In genomic region chr3:113249601-113250000, GRCh38 we compare ENCODE assay signal across 22 cellular contexts. TPM values are rescaled to one million over a fixed set of nuclear protein-coding genes. Genes with fewer than 3 reads are reported as not detected.
DNase-seq lines count a peak whose midpoint lies in the region; ATAC-seq and TF ChIP-seq lines count a peak whose summit lies in the region.
"Had no signal": no experiment of that assay in that cellular context is flagged by ENCODE, and none has a peak within 500 bp of the region (broad histone marks: within the 10 kb centered on the region; RNA-seq: fewer than 3 reads in every experiment).

No MANE protein-coding gene starts in this region.

- peak overlapping the region; percentile 54 for H3K27ac ChIP-seq in osteoblast (ENCODE audit: low read depth, low read length)
- peak overlapping the region; percentile 67 to 87 (median 78) for H3K27ac ChIP-seq in transverse colon
- H3K27ac ChIP-seq: BLaER1 treated with 17β-estradiol and CSF1 and Interleukin-3, amounts not matched to agents 10 nM and 100 nM; psoas muscle; WERI-Rb-1 had no signal

- H4K20me1 ChIP-seq in osteoblast (ENCODE audit: insufficient read depth, low read length), result no peaks in the 10 kb centered on the region
- H4K20me1 ChIP-seq: BLaER1 treated with 17β-estradiol and CSF1 and Interleukin-3, amounts not matched to agents 10 nM and 100 nM had no signal

- 95 to 100% methylated on average over 2 to 8 of the region's 8 CpGs for WGBS in transverse colon (ENCODE audit: low coverage in 1 of 2), 2 donors

- H3K36me3 ChIP-seq in osteoblast (ENCODE audit: insufficient read depth, low read length) (peaks cover 7% of the 10 kb centered on the region), transverse colon (no peaks in the 10 kb centered on the region)
- H3K36me3 ChIP-seq: BLaER1 treated with 17β-estradiol and CSF1 and Interleukin-3, amounts not matched to agents 10 nM and 100 nM; WERI-Rb-1 had no signal

- peak overlapping the region; percentile 11 for H3K4me2 ChIP-seq in osteoblast (ENCODE audit: insufficient read depth, low read length)
- H3K4me2 ChIP-seq: BLaER1 treated with 17β-estradiol and CSF1 and Interleukin-3, amounts not matched to agents 10 nM and 100 nM had no signal

- TF ChIP-seq EP300 in transverse colon (IDR thresholded peaks at IDR 0.05; ENCODE audit: low read depth), result no peak

- TF ChIP-seq CTCF in astrocyte of the spinal cord (IDR thresholded peaks at IDR 0.05; ENCODE audit: low read depth, low read length) (no peak), fibroblast of mammary gland (conservative IDR thresholded peaks at IDR 0.05; ENCODE audit: control insufficient read depth, insufficient read depth, low read depth, low read length) (no peak), osteoblast (IDR thresholded peaks at IDR 0.05; ENCODE audit: extremely low read depth, low read depth, low read length) (no peak), transverse colon (IDR thresholded peaks at IDR 0.05) (no peak), GM13976 (IDR thresholded peaks at IDR 0.05; ENCODE audit: borderline replicate concordance, control extremely low read depth, extremely low read depth, insufficient read depth, missing control alignments) (no peak)

- ATAC-seq in stimulated activated naive CD8-positive, alpha-beta T cell treated with anti-CD3 and anti-CD28 coated beads, Interleukin-15, Interleukin-2, amounts not matched to agents 100 U/mL and 50 U/mL, for 24 hours, result no peak
- ATAC-seq: activated T-cell treated with anti-CD3 and anti-CD28 coated beads, Interleukin-2, amount 50 U/mL, for 4 hours; Right ventricle myocardium inferior had no signal

- intact Hi-C loops in transverse colon (cut with DNase I; ENCODE audit: low total_unique reads), result no loop called here

- H3K9me3 ChIP-seq in osteoblast (ENCODE audit: low read depth, low read length), result no peaks in the 10 kb centered on the region
- H3K9me3 ChIP-seq in transverse colon, result no peaks in the 10 kb centered on the region
- H3K9me3 ChIP-seq: BLaER1 treated with 17β-estradiol and CSF1 and Interleukin-3, amounts not matched to agents 10 nM and 100 nM; heart right ventricle; psoas muscle had no signal

- no peak for TF ChIP-seq POLR2A in transverse colon (IDR thresholded peaks at IDR 0.05)

- H2AFZ ChIP-seq in osteoblast (ENCODE audit: low read length), result no peak overlapping the region

- DNase-seq in astrocyte of the spinal cord (ENCODE audit: low read depth, low spot score) (peak; percentile 43), fibroblast of mammary gland (ENCODE audit: low read depth) (peak; percentile 74), osteoblast (ENCODE audit: insufficient read length, low spot score, missing footprints) (no peak), transverse colon (no peak), GM13976 (ENCODE audit: low spot score) (no peak)
- DNase-seq in activated CD4-positive, alpha-beta T cell treated with anti-CD3 and anti-CD28 coated beads, Interleukin-2, amount 50 U/mL, for 48 hours, result no peak
- DNase-seq in stimulated activated naive CD8-positive, alpha-beta T cell treated with anti-CD3 and anti-CD28 coated beads, Interleukin-15, Interleukin-2, amounts not matched to agents 100 U/mL and 50 U/mL, for 24 hours, result no peak
- DNase-seq: activated CD4-positive, alpha-beta T cell treated with anti-CD3 and anti-CD28 coated beads, Interleukin-2, amount 10 ng/mL, durations not matched to agents 24 days and 14 days; activated gamma-delta T cell treated with Interleukin-2 at 50 U/mL for 16 hours; activated T-cell treated with anti-CD3 and anti-CD28 coated beads, Interleukin-2, amount 50 U/mL, for 4 hours; cerebellar nuclear complex; DND-41; heart right ventricle; NCI-H2171; NCI-H524 treated with DMSO at 0.1 percent for 48 hours; NK-92 treated with Interleukin-12 subunit alpha and Interleukin-12 subunit beta, amount 100 ng/mL, for 24 hours; WERI-Rb-1 had no signal

- H3K4me3 ChIP-seq in astrocyte of the spinal cord (ENCODE audit: low read depth, low read length) (no peak overlapping the region), fibroblast of mammary gland (ENCODE audit: control insufficient read depth, low read depth, low read length) (no peak overlapping the region), osteoblast (ENCODE audit: insufficient read depth, low read length) (no peak overlapping the region), transverse colon (no peak overlapping the region)
- H3K4me3 ChIP-seq: BLaER1 treated with 17β-estradiol and CSF1 and Interleukin-3, amounts not matched to agents 10 nM and 100 nM; dorsolateral prefrontal cortex; heart right ventricle; lung; psoas muscle had no signal

- H3K4me1 ChIP-seq in osteoblast (ENCODE audit: insufficient read depth, low read length) (peaks cover 39% of the 10 kb centered on the region), transverse colon (peaks cover 12 to 53% (median 23%) of the 10 kb centered on the region in 4 donors)

- no peaks in the 10 kb centered on the region for H3K27me3 ChIP-seq in osteoblast (ENCODE audit: insufficient read depth, low read length)
- H3K27me3 ChIP-seq in transverse colon, result no peaks in the 10 kb centered on the region
- H3K27me3 ChIP-seq: BLaER1 treated with 17β-estradiol and CSF1 and Interleukin-3, amounts not matched to agents 10 nM and 100 nM; dorsolateral prefrontal cortex; heart right ventricle had no signal

- H3K79me2 ChIP-seq in osteoblast (ENCODE audit: insufficient read depth, low read length), result no peaks in the 10 kb centered on the region

- in situ Hi-C loops in astrocyte of the spinal cord (cut with HindIII; ENCODE audit: low sequenced_read_pairs) (no loop called here), transverse colon (cut with MboI; ENCODE audit: low pct_ligation_motif_present in 1 of 4, low pct_unique_long_range_greater_than_20kb in 1 of 4, low sequenced_read_pairs in 3 of 4) (no loop called here), GM13976 (cut with MboI; ENCODE audit: low sequenced_read_pairs, unreplicated experiment) (no loop called here)

RNA-seq across cellular contexts. Expression of gene BOC, which starts 38.2 kb away (rescaled TPM):
- 22.8 and 29.2 TPM in 2 replicates for total RNA-seq in osteoblast
- total RNA-seq in transverse colon, result 10 to 100 TPM; 15.2 to 77.4 (median 45.4) TPM

Comparison
In these comparisons a context has a peak if more than half of its experiments do, and no peak if none do; other contexts are left out.
1. DNase-seq: peak in astrocyte of the spinal cord (single experiment) and fibroblast of mammary gland (single experiment); none in osteoblast (single experiment), transverse colon (single experiment), activated CD4-positive, alpha-beta T cell treated with anti-CD3 and anti-CD28 coated beads, Interleukin-2, amount 50 U/mL, for 48 hours (0 of 2), GM13976 (single experiment) and stimulated activated naive CD8-positive, alpha-beta T cell treated with anti-CD3 and anti-CD28 coated beads, Interleukin-15, Interleukin-2, amounts not matched to agents 100 U/mL and 50 U/mL, for 24 hours (single experiment).